Comparison of ENCODE assay signal across 15 cellular contexts in the genomic region with DNA sequence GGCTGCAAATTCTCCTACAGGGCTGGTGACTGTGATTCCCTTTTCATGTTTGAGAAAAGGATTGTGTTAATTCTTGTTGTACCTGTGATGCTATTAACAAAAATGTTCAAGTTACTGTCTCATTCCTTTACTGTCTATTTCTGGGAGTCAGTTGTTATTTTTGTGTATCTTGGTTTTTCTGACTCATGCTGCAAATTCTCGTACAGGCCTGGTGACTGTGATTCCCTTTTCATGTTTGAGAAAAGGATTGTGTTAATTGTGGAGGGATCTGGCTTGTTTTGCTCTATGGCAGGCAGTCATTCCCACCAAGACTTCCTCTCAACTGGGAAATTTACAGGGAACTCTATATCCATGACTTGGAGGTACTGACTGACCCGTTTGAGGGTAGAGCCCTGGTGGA.
DNase-seq lines count a peak whose midpoint lies in the region; ATAC-seq, FAIRE-seq and TF ChIP-seq lines count a peak whose summit lies in the region.
"Had no signal": no experiment of that assay in that cellular context is flagged by ENCODE, and none has a peak within 500 bp of the region (broad histone marks: within the 10 kb centered on the region; RNA-seq: fewer than 3 reads in every experiment).

No MANE protein-coding gene starts in this region.

- no TSS peak for BruUV-seq in HCT116 (replicated peaks; lab: Mats Ljungman, UMichigan)

- no peaks in the 10 kb centered on the region for H3K27me3 Mint-ChIP-seq in astrocyte (ENCODE audit: low read depth, unreplicated experiment)
- H3K27me3 Mint-ChIP-seq: stimulated activated naive CD8-positive, alpha-beta T cell treated with anti-CD3 and anti-CD28 coated beads, Interleukin-15, amount 100 ng/mL, for 72 hours had no signal

- H2AFZ ChIP-seq in HCT116 (ENCODE audit: low read depth, low read length, poor library complexity, severe bottlenecking) (peak overlapping the region; percentile 59), astrocyte (ENCODE audit: low read depth, low read length) (no peak overlapping the region)

- no peak for TF ChIP-seq RAD21 in HCT116 (IDR thresholded peaks at IDR 0.05; ENCODE audit: low read depth)

- no peak for TF ChIP-seq POLR2A in HCT116 (IDR thresholded peaks at IDR 0.05; ENCODE audit: borderline replicate concordance, extremely low read depth, insufficient read depth, insufficient read length)

- H3K9ac ChIP-seq in HCT116 (ENCODE audit: low read length) (no peak overlapping the region), astrocyte (ENCODE audit: low read length) (peak overlapping the region; percentile 58)

- H3K4me1 ChIP-seq in HCT116 (ENCODE audit: control insufficient read depth in 1 of 2, insufficient read depth in 2 of 2, low read length in 2 of 2): peaks cover 0 to 9% of the 10 kb centered on the region in 2 experiments; a peak in 2 of 4 replicates
- peaks cover 14% of the 10 kb centered on the region for H3K4me1 ChIP-seq in astrocyte (ENCODE audit: insufficient read depth, low read length)

- DNase-seq in HCT116 (ENCODE audit: low read depth, low spot score): no peak
- peak; percentile 89 for DNase-seq in astrocyte (ENCODE audit: low read depth)
- DNase-seq in hepatic stellate cell (ENCODE audit: low spot score): peak; percentile 6
- DNase-seq in D341Med (ENCODE audit: low spot score): no peak
- no peak for DNase-seq in DMS 273 (lab: John Stamatoyannopoulos, UW; ENCODE audit: unreplicated experiment)
- DNase-seq: activated CD4-positive, alpha-beta T cell treated with anti-CD3 and anti-CD28 coated beads, Interleukin-2, amount 50 U/mL, for 1 hour; Calu3; effector CD8-positive, alpha-beta T cell; NCI-H1436 treated with DMSO at 0.1 percent for 48 hours; NCI-H510A; stimulated activated naive CD8-positive, alpha-beta T cell treated with anti-CD3 and anti-CD28 coated beads, Interleukin-15, amount 100 ng/mL, for 72 hours had no signal

- RAD21 ChIA-PET in HCT116 (lab: Charles Lee; ENCODE audit: low non-redundant PET in 1 of 2, low total read pairs in 2 of 2, uncharacterized antibody in 2 of 2, unreplicated experiment in 2 of 2): no interaction called here

- H3K4me2 ChIP-seq in HCT116 (ENCODE audit: low read length) (peak overlapping the region; percentile 32), astrocyte (ENCODE audit: low read length) (peak overlapping the region; percentile 55)

- no peak for TF ChIP-seq CTCF in HCT116 (IDR thresholded peaks at IDR 0.05 in 2 of 3, conservative IDR thresholded peaks at IDR 0.05 in 1 of 3; ENCODE audit: borderline replicate concordance in 1 of 3, insufficient read depth in 1 of 3, low read depth in 2 of 3, low read length in 2 of 3)
- no peak for TF ChIP-seq CTCF in astrocyte (IDR thresholded peaks at IDR 0.05; ENCODE audit: insufficient read depth, low read depth, low read length)

- POLR2A ChIA-PET in HCT116 (lab: Charles Lee): no interaction called here

- peaks cover 25% of the 10 kb centered on the region for H3K4me1 Mint-ChIP-seq in astrocyte (ENCODE audit: low read depth, unreplicated experiment)
- H3K4me1 Mint-ChIP-seq: stimulated activated naive CD8-positive, alpha-beta T cell treated with anti-CD3 and anti-CD28 coated beads, Interleukin-15, amount 100 ng/mL, for 72 hours had no signal

- peak overlapping the region; percentile 23; the same call in 1 of the 2 replicates for H3K27ac ChIP-seq in HCT116 (ENCODE audit: low read depth, low read length)
- peak overlapping the region; percentile 89 for H3K27ac ChIP-seq in astrocyte (ENCODE audit: low read depth, low read length)
- H3K27ac ChIP-seq: RWPE1 had no signal

- H3K4me3 ChIP-seq in HCT116 (replicated peaks in 1 of 2; ENCODE audit: low read depth in 1 of 2, low read length in 2 of 2): no peak overlapping the region
- H3K4me3 ChIP-seq in astrocyte (ENCODE audit: insufficient read depth, low read depth, low read length): no peak overlapping the region

- ATAC-seq in HCT116 (peak; percentile 42), HG02588 (IDR thresholded peaks at IDR 0.05; ENCODE audit: unreplicated experiment) (no peak), HG02571 (IDR thresholded peaks at IDR 0.05; ENCODE audit: unreplicated experiment) (no peak)
- ATAC-seq: stimulated activated naive CD8-positive, alpha-beta T cell treated with anti-CD3 and anti-CD28 coated beads, Interleukin-15, amount 100 ng/mL, for 72 hours had no signal

- FAIRE-seq in astrocyte (lab: Jason Lieb, UNC): peak; percentile 99

- intact Hi-C loops in HCT116 (cut with micrococcal nuclease): no loop called here

- no peak overlapping the region for H3K4me3 Mint-ChIP-seq in astrocyte (ENCODE audit: unreplicated experiment)
- H3K4me3 Mint-ChIP-seq: activated T-helper 1 cell treated with anti-CD3 and anti-CD28 coated beads, Interleukin-12 subunit alpha, Interleukin-12 subunit beta, Interleukin-2, Interleukin-4 antibody, amounts not matched to agents 30 ng/mL and 10 ng/mL and 1 ng/mL, durations not matched to agents 14 hours and 24 hours and 36 hours; stimulated activated naive CD8-positive, alpha-beta T cell treated with anti-CD3 and anti-CD28 coated beads, Interleukin-15, amount 100 ng/mL, for 72 hours had no signal

- H3K9me2 ChIP-seq in HCT116 (ENCODE audit: insufficient read depth): no peaks in the 10 kb centered on the region

- no peaks in the 10 kb centered on the region for H4K20me1 ChIP-seq in HCT116 (ENCODE audit: insufficient read depth)
- no peaks in the 10 kb centered on the region for H4K20me1 ChIP-seq in astrocyte (ENCODE audit: insufficient read depth, low read length)

- no peaks in the 10 kb centered on the region for H3K27me3 ChIP-seq in HCT116 (ENCODE audit: insufficient read depth, low read length)
- H3K27me3 ChIP-seq in astrocyte (ENCODE audit: insufficient read depth, low read length): no peaks in the 10 kb centered on the region

- H3K36me3 ChIP-seq in HCT116 (ENCODE audit: control insufficient read depth in 1 of 2, insufficient read depth in 2 of 2, low read length in 2 of 2) (no peaks in the 10 kb centered on the region), astrocyte (ENCODE audit: insufficient read depth, low read length) (no peaks in the 10 kb centered on the region)

- H3K79me2 ChIP-seq in HCT116 (ENCODE audit: insufficient read depth, low read length) (no peaks in the 10 kb centered on the region), astrocyte (ENCODE audit: insufficient read depth, low read length) (no peaks in the 10 kb centered on the region)

- peak overlapping the region; percentile 94 for H3K27ac Mint-ChIP-seq in astrocyte (ENCODE audit: unreplicated experiment)
- H3K27ac Mint-ChIP-seq: activated T-helper 1 cell treated with anti-CD3 and anti-CD28 coated beads, Interleukin-12 subunit alpha, Interleukin-12 subunit beta, Interleukin-2, Interleukin-4 antibody, amounts not matched to agents 30 ng/mL and 10 ng/mL and 1 ng/mL, durations not matched to agents 14 hours and 24 hours and 36 hours; stimulated activated naive CD8-positive, alpha-beta T cell treated with anti-CD3 and anti-CD28 coated beads, Interleukin-15, amount 100 ng/mL, for 72 hours had no signal

- CTCF ChIA-PET in HCT116 (lab: Charles Lee): no interaction called here

- H3K9me3 ChIP-seq in HCT116 (ENCODE audit: control insufficient read depth in 1 of 2, insufficient read depth in 1 of 2, low read depth in 1 of 2, low read length in 2 of 2) (no peaks in the 10 kb centered on the region), astrocyte (ENCODE audit: insufficient read depth, low read depth, low read length) (no peaks in the 10 kb centered on the region)

- H3K9me3 Mint-ChIP-seq in astrocyte (ENCODE audit: unreplicated experiment): no peaks in the 10 kb centered on the region

- H3K36me3 Mint-ChIP-seq in astrocyte (ENCODE audit: low read depth, unreplicated experiment): no peaks in the 10 kb centered on the region

TF ChIP-seq in HCT116, 20 proteins besides CTCF, POLR2A, EP300 and RAD21:
- TF ChIP-seq, protein P1, sequence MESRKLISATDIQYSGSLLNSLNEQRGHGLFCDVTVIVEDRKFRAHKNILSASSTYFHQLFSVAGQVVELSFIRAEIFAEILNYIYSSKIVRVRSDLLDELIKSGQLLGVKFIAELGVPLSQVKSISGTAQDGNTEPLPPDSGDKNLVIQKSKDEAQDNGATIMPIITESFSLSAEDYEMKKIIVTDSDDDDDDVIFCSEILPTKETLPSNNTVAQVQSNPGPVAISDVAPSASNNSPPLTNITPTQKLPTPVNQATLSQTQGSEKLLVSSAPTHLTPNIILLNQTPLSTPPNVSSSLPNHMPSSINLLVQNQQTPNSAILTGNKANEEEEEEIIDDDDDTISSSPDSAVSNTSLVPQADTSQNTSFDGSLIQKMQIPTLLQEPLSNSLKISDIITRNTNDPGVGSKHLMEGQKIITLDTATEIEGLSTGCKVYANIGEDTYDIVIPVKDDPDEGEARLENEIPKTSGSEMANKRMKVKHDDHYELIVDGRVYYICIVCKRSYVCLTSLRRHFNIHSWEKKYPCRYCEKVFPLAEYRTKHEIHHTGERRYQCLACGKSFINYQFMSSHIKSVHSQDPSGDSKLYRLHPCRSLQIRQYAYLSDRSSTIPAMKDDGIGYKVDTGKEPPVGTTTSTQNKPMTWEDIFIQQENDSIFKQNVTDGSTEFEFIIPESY (IDR thresholded peaks at IDR 0.05; ENCODE audit: extremely low read depth, insufficient replicate concordance, low read length): no peak
- TF ChIP-seq ELF1 (IDR thresholded peaks at IDR 0.05; ENCODE audit: borderline replicate concordance, low read depth): no peak

Comparison
In these comparisons a context has a peak if more than half of its experiments do, and no peak if none do; other contexts are left out.
1. DNase-seq: peak in astrocyte (single experiment) and hepatic stellate cell (single experiment); none in HCT116 (single experiment), D341Med (single experiment) and DMS 273 (single experiment).